Comparison of ENCODE assay signal across 1 cellular context in genomic region chr10:120850911-120851865, GRCh38.
TF ChIP-seq lines count a peak whose summit lies in the region.

A gene with protein sequence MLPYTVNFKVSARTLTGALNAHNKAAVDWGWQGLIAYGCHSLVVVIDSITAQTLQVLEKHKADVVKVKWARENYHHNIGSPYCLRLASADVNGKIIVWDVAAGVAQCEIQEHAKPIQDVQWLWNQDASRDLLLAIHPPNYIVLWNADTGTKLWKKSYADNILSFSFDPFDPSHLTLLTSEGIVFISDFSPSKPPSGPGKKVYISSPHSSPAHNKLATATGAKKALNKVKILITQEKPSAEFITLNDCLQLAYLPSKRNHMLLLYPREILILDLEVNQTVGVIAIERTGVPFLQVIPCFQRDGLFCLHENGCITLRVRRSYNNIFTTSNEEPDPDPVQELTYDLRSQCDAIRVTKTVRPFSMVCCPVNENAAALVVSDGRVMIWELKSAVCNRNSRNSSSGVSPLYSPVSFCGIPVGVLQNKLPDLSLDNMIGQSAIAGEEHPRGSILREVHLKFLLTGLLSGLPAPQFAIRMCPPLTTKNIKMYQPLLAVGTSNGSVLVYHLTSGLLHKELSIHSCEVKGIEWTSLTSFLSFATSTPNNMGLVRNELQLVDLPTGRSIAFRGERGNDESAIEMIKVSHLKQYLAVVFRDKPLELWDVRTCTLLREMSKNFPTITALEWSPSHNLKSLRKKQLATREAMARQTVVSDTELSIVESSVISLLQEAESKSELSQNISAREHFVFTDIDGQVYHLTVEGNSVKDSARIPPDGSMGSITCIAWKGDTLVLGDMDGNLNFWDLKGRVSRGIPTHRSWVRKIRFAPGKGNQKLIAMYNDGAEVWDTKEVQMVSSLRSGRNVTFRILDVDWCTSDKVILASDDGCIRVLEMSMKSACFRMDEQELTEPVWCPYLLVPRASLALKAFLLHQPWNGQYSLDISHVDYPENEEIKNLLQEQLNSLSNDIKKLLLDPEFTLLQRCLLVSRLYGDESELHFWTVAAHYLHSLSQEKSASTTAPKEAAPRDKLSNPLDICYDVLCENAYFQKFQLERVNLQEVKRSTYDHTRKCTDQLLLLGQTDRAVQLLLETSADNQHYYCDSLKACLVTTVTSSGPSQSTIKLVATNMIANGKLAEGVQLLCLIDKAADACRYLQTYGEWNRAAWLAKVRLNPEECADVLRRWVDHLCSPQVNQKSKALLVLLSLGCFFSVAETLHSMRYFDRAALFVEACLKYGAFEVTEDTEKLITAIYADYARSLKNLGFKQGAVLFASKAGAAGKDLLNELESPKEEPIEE (plus strand): TSS chr10:120851362. CDS start chr10:120851421, 59 bp downstream.

TF ChIP-seq in HepG2, 621 proteins besides CTCF, POLR2A, EP300 and RAD21 (continued from another document and continues in another):
- TF ChIP-seq ZNF446 (CRISPR knock-in tag; IDR thresholded peaks at IDR 0.05) (no peak), HDAC1 (CRISPR knock-in tag; IDR thresholded peaks at IDR 0.05) (peak; percentile 84; the same call in 1 of the 2 replicates), SIN3A (IDR thresholded peaks at IDR 0.05; ENCODE audit: borderline replicate concordance, low read depth, low read length) (peak; percentile 95), SMYD3 (CRISPR knock-in tag; IDR thresholded peaks at IDR 0.05) (peak; percentile 80; the same call in 1 of the 2 replicates), SRSF9 (IDR thresholded peaks at IDR 0.05; ENCODE audit: borderline replicate concordance, insufficient read depth, low read depth, low read length, poor library complexity, severe bottlenecking) (no peak), HNF4A (CRISPR knock-in tag; IDR thresholded peaks at IDR 0.05) (peak; percentile 63), ZNF564 (CRISPR knock-in tag; IDR thresholded peaks at IDR 0.05) (peak; percentile 33; the same call in 1 of the 2 replicates), RFX3 (CRISPR knock-in tag; IDR thresholded peaks at IDR 0.05) (no peak), ZNF280B (CRISPR knock-in tag; IDR thresholded peaks at IDR 0.05; ENCODE audit: borderline replicate concordance) (peak; percentile 87; the same call in 1 of the 2 replicates), ZNF282 (IDR thresholded peaks at IDR 0.05; ENCODE audit: partially characterized antibody) (no peak), ZNF367 (CRISPR knock-in tag; IDR thresholded peaks at IDR 0.05; ENCODE audit: borderline replicate concordance) (0 out of 2 replicates have a peak, but pooled peaks have one; percentile 52), ZNF451 (CRISPR knock-in tag; IDR thresholded peaks at IDR 0.05) (0 out of 2 replicates have a peak, but pooled peaks have one; percentile 27), FOXJ3 (CRISPR knock-in tag; IDR thresholded peaks at IDR 0.05; ENCODE audit: borderline replicate concordance) (peak; percentile 67; the same call in 1 of the 2 replicates), ZNF598 (CRISPR knock-in tag; IDR thresholded peaks at IDR 0.05; ENCODE audit: borderline replicate concordance) (no peak), SCMH1 (CRISPR knock-in tag; IDR thresholded peaks at IDR 0.05; ENCODE audit: borderline replicate concordance) (no peak), ZNF790 (CRISPR knock-in tag; IDR thresholded peaks at IDR 0.05; ENCODE audit: borderline replicate concordance) (no peak), ZNF589 (CRISPR knock-in tag; conservative IDR thresholded peaks at IDR 0.05) (peak; percentile 62; the same call in 1 of the 2 replicates), ZNF180 (CRISPR knock-in tag; IDR thresholded peaks at IDR 0.05; ENCODE audit: borderline replicate concordance, low read depth) (no peak), LBX2 (CRISPR knock-in tag; IDR thresholded peaks at IDR 0.05; ENCODE audit: borderline replicate concordance) (0 out of 2 replicates have a peak, but pooled peaks have one; percentile 53), CAMTA2 (CRISPR knock-in tag; IDR thresholded peaks at IDR 0.05; ENCODE audit: borderline replicate concordance) (no peak), PAX8 (CRISPR knock-in tag; IDR thresholded peaks at IDR 0.05; ENCODE audit: borderline replicate concordance) (peak; percentile 85; the same call in 1 of the 2 replicates), ZNF674 (CRISPR knock-in tag; IDR thresholded peaks at IDR 0.05; ENCODE audit: low read depth) (no peak), ZNF672 (CRISPR knock-in tag; IDR thresholded peaks at IDR 0.05) (no peak), MAZ (IDR thresholded peaks at IDR 0.05; ENCODE audit: borderline replicate concordance, low read depth, low read length) (peak; percentile 99), MAZ (CRISPR knock-in tag; IDR thresholded peaks at IDR 0.05; ENCODE audit: low read depth) (peak; percentile 91), NCOA5 (CRISPR knock-in tag; IDR thresholded peaks at IDR 0.05) (no peak), ZKSCAN8 (CRISPR knock-in tag; IDR thresholded peaks at IDR 0.05; ENCODE audit: borderline replicate concordance) (peak; percentile 66; the same call in 1 of the 2 replicates), KAT2B (IDR thresholded peaks at IDR 0.05; ENCODE audit: borderline replicate concordance, low read depth, low read length) (no peak), PRMT3 (CRISPR knock-in tag; IDR thresholded peaks at IDR 0.05; ENCODE audit: borderline replicate concordance, low read depth) (no peak), HHEX (CRISPR knock-in tag; IDR thresholded peaks at IDR 0.05) (no peak), ZNF83 (CRISPR knock-in tag; IDR thresholded peaks at IDR 0.05; ENCODE audit: borderline replicate concordance) (peak; percentile 94; the same call in 1 of the 2 replicates), ZNF660 (CRISPR knock-in tag; IDR thresholded peaks at IDR 0.05; ENCODE audit: borderline replicate concordance, low read depth) (no peak), FOXP1 (IDR thresholded peaks at IDR 0.05) (no peak), FOXP1 (CRISPR knock-in tag; IDR thresholded peaks at IDR 0.05) (peak; percentile 30; the same call in 1 of the 2 replicates), ZNF296 (CRISPR knock-in tag; conservative IDR thresholded peaks at IDR 0.05) (no peak), NFYC (CRISPR knock-in tag; IDR thresholded peaks at IDR 0.05) (no peak; the same call in 1 of the 2 replicates), HOXA3 (CRISPR knock-in tag; IDR thresholded peaks at IDR 0.05) (peak; percentile 77; the same call in 1 of the 2 replicates), ETV6 (CRISPR knock-in tag; conservative IDR thresholded peaks at IDR 0.05) (no peak), ZNF251 (CRISPR knock-in tag; IDR thresholded peaks at IDR 0.05) (no peak), CEBPB (IDR thresholded peaks at IDR 0.05; ENCODE audit: borderline replicate concordance, low read depth, low read length) (no peak), ZNF205 (CRISPR knock-in tag; IDR thresholded peaks at IDR 0.05) (peak; percentile 86), REL (CRISPR knock-in tag; conservative IDR thresholded peaks at IDR 0.05) (0 out of 2 replicates have a peak, but pooled peaks have one; percentile 47), PTBP1 (IDR thresholded peaks at IDR 0.05; ENCODE audit: low read depth, low read length, poor library complexity, severe bottlenecking) (peak; percentile 87), SYNCRIP (IDR thresholded peaks at IDR 0.05; ENCODE audit: insufficient read depth, low read depth, low read length) (no peak), IRF9 (CRISPR knock-in tag; IDR thresholded peaks at IDR 0.05; ENCODE audit: borderline replicate concordance) (peak; percentile 91), TRIM24 (CRISPR knock-in tag; IDR thresholded peaks at IDR 0.05) (no peak)
- TF ChIP-seq, protein P1, sequence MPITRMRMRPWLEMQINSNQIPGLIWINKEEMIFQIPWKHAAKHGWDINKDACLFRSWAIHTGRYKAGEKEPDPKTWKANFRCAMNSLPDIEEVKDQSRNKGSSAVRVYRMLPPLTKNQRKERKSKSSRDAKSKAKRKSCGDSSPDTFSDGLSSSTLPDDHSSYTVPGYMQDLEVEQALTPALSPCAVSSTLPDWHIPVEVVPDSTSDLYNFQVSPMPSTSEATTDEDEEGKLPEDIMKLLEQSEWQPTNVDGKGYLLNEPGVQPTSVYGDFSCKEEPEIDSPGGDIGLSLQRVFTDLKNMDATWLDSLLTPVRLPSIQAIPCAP (CRISPR knock-in tag; IDR thresholded peaks at IDR 0.05; ENCODE audit: low read depth), result no peak
- TF ChIP-seq, protein P2, sequence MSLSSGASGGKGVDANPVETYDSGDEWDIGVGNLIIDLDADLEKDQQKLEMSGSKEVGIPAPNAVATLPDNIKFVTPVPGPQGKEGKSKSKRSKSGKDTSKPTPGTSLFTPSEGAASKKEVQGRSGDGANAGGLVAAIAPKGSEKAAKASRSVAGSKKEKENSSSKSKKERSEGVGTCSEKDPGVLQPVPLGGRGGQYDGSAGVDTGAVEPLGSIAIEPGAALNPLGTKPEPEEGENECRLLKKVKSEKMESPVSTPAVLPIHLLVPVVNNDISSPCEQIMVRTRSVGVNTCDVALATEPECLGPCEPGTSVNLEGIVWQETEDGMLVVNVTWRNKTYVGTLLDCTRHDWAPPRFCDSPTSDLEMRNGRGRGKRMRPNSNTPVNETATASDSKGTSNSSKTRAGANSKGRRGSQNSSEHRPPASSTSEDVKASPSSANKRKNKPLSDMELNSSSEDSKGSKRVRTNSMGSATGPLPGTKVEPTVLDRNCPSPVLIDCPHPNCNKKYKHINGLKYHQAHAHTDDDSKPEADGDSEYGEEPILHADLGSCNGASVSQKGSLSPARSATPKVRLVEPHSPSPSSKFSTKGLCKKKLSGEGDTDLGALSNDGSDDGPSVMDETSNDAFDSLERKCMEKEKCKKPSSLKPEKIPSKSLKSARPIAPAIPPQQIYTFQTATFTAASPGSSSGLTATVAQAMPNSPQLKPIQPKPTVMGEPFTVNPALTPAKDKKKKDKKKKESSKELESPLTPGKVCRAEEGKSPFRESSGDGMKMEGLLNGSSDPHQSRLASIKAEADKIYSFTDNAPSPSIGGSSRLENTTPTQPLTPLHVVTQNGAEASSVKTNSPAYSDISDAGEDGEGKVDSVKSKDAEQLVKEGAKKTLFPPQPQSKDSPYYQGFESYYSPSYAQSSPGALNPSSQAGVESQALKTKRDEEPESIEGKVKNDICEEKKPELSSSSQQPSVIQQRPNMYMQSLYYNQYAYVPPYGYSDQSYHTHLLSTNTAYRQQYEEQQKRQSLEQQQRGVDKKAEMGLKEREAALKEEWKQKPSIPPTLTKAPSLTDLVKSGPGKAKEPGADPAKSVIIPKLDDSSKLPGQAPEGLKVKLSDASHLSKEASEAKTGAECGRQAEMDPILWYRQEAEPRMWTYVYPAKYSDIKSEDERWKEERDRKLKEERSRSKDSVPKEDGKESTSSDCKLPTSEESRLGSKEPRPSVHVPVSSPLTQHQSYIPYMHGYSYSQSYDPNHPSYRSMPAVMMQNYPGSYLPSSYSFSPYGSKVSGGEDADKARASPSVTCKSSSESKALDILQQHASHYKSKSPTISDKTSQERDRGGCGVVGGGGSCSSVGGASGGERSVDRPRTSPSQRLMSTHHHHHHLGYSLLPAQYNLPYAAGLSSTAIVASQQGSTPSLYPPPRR (CRISPR knock-in tag; IDR thresholded peaks at IDR 0.05; ENCODE audit: borderline replicate concordance), result peak; percentile 74; the same call in 1 of the 2 replicates
- TF ChIP-seq, protein P3, sequence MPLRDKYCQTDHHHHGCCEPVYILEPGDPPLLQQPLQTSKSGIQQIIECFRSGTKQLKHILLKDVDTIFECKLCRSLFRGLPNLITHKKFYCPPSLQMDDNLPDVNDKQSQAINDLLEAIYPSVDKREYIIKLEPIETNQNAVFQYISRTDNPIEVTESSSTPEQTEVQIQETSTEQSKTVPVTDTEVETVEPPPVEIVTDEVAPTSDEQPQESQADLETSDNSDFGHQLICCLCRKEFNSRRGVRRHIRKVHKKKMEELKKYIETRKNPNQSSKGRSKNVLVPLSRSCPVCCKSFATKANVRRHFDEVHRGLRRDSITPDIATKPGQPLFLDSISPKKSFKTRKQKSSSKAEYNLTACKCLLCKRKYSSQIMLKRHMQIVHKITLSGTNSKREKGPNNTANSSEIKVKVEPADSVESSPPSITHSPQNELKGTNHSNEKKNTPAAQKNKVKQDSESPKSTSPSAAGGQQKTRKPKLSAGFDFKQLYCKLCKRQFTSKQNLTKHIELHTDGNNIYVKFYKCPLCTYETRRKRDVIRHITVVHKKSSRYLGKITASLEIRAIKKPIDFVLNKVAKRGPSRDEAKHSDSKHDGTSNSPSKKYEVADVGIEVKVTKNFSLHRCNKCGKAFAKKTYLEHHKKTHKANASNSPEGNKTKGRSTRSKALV (CRISPR knock-in tag; IDR thresholded peaks at IDR 0.05), result peak; percentile 72
- TF ChIP-seq, protein P4, sequence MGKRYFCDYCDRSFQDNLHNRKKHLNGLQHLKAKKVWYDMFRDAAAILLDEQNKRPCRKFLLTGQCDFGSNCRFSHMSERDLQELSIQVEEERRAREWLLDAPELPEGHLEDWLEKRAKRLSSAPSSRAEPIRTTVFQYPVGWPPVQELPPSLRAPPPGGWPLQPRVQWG (CRISPR knock-in tag; IDR thresholded peaks at IDR 0.05; ENCODE audit: borderline replicate concordance, low read depth), result no peak
